In the genomic region with DNA sequence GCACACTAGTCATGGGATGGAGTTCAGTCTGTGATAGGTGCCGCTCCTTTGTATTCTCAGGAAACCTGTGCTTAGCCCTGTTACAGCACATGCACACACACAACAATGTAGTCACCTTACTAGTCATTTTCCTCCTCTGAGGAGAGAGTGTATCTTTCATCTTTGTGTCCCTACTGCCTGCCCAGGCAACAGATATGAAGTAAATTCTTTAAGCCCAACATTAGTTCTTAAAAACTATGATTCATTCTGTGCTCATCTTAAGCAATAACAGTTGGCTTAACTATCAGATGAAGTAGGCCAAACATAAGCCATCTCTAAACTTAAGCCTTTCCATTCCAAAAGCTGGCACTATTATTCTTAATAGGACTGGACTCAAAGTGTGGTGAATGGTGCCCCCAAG, we compare ENCODE assay signal across 31 cellular contexts.
DNase-seq lines count a peak whose midpoint lies in the region; ATAC-seq, FAIRE-seq and TF ChIP-seq lines count a peak whose summit lies in the region.
"Had no signal": no experiment of that assay in that cellular context is flagged by ENCODE, and none has a peak within 500 bp of the region (broad histone marks: within the 10 kb centered on the region; RNA-seq: fewer than 3 reads in every experiment).

No MANE protein-coding gene starts in this region.

- H3K4me3 ChIP-seq in epithelial cell of esophagus (ENCODE audit: low read length): no peak overlapping the region
- H3K4me3 ChIP-seq in skeletal muscle cell (ENCODE audit: low read depth, low read length): no peak overlapping the region
- H3K4me3 ChIP-seq: cardiac muscle cell, colonic mucosa, SJCRH30, smooth muscle cell had no signal

- no peak for FAIRE-seq in frontal cortex (lab: Jason Lieb, UNC)
- FAIRE-seq: RCC 7860 had no signal

- ATAC-seq in GM18502 (IDR thresholded peaks at IDR 0.05; ENCODE audit: poor library complexity, unreplicated experiment): no peak
- ATAC-seq: activated T-cell treated with anti-CD3 and anti-CD28 coated beads, Interleukin-2, amount 50 U/mL, for 72 hours; naive thymus-derived CD4-positive, alpha-beta T cell; WTC11 had no signal

- DNase-seq in EL: peak; percentile 37
- DNase-seq in M059J (ENCODE audit: low read depth): peak; percentile 8
- peak; percentile 65 for DNase-seq in epithelial cell of esophagus (ENCODE audit: low read depth)
- peak; percentile 25 for DNase-seq in skeletal muscle cell (ENCODE audit: low read depth)
- no peak for DNase-seq in GM20000 (ENCODE audit: low spot score)
- DNase-seq in frontal cortex (ENCODE audit: low spot score in 2 of 2): no peak
- DNase-seq in activated effector memory CD4-positive, alpha-beta T cell treated with Interleukin-2 at 50 U/mL for 16 hours: no peak
- DNase-seq: ACHN; activated CD4-positive, alpha-beta T cell treated with anti-CD3 and anti-CD28 coated beads, Interleukin-2, amount 50 U/mL, for 1 hour; activated naive CD4-positive, alpha-beta T cell treated with Interleukin-2 at 50 U/mL for 16 hours; activated T-cell treated with anti-CD3 and anti-CD28 coated beads, Interleukin-2, amount 50 U/mL, for 72 hours; amygdala; colonic mucosa; DMS79 treated with DMSO at 0.1 percent for 48 hours; effector CD8-positive, alpha-beta T cell; islet precursor cell; midbrain; naive thymus-derived CD4-positive, alpha-beta T cell; NCI-H1417 treated with DMSO at 0.1 percent for 48 hours; NCI-H2081; NCI-H2227 treated with DMSO at 0.1 percent for 48 hours; NCI-H526 treated with DMSO at 0.1 percent for 48 hours; nucleus accumbens; SJCRH30; stimulated activated CD4-positive, alpha-beta T cell treated with anti-CD3 and anti-CD28 coated beads, Interleukin-2, amount 100 ng/mL, for 24 hours; T1000 had no signal

- TF ChIP-seq CTCF in epithelial cell of esophagus (IDR thresholded peaks at IDR 0.05; ENCODE audit: insufficient read depth, low read depth, low read length, missing control alignments) (no peak), GM20000 (IDR thresholded peaks at IDR 0.05; ENCODE audit: extremely low read depth, missing control alignments) (no peak)

Comparison
In these comparisons a context has a peak if more than half of its experiments do, and no peak if none do; other contexts are left out.
1. DNase-seq: peak in EL (single experiment), M059J (single experiment), epithelial cell of esophagus (single experiment) and skeletal muscle cell (single experiment); none in GM20000 (single experiment), frontal cortex (0 of 2) and activated effector memory CD4-positive, alpha-beta T cell treated with Interleukin-2 at 50 U/mL for 16 hours (single experiment).